ENCODE assay signal across 29 cellular contexts in the genomic region with DNA sequence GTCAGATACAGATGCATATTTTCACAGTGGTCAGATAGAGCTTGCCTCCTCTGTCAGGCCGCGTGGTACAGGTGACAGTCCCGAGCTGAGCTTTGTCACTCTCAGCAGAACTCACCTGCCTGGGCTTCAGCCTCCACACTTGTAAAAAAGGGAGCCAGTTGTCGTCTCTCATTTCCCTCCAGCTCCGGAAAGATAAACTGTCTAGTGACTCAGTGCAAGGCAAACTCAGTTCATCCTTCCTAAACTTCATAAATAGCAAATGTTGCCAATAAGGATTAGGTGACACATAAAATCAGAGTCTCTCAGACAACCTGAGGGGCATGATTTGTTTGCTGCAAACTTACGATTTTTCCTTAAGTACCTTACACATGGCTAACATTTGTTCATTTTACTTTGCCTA.
"Had no signal": no experiment of that assay in that cellular context is flagged by ENCODE, and none has a peak within 500 bp of the region (broad histone marks: within the 10 kb centered on the region; RNA-seq: fewer than 3 reads in every experiment).

No MANE protein-coding gene starts in this region.

- H3K27me3 Mint-ChIP-seq: naive thymus-derived CD4-positive, alpha-beta T cell; natural killer cell treated with Interleukin-12 subunit alpha and Interleukin-12 subunit beta and Interleukin-15 and Interleukin-18, amount 100 ng/mL, for 72 hours; stimulated activated naive CD8-positive, alpha-beta T cell treated with anti-CD3 and anti-CD28 coated beads, Interleukin-15, Interleukin-2, amounts not matched to agents 100 ng/mL and 50 ng/mL, for 24 hours had no signal

- H3K27ac Mint-ChIP-seq: immature natural killer cell; naive thymus-derived CD4-positive, alpha-beta T cell; natural killer cell treated with Interleukin-12 subunit alpha and Interleukin-12 subunit beta and Interleukin-15 and Interleukin-18, amount 100 ng/mL, for 72 hours; stimulated activated effector memory CD8-positive, alpha-beta T cell treated with anti-CD3 and anti-CD28 coated beads, Interleukin-12 subunit alpha, Interleukin-12 subunit beta, amount 100 ng/mL, for 72 hours; stimulated activated naive CD8-positive, alpha-beta T cell treated with anti-CD3 and anti-CD28 coated beads, Interleukin-15, Interleukin-2, amounts not matched to agents 100 ng/mL and 50 ng/mL, for 24 hours had no signal

- H3K4me1 Mint-ChIP-seq: immature natural killer cell; naive thymus-derived CD4-positive, alpha-beta T cell; stimulated activated effector memory CD8-positive, alpha-beta T cell treated with anti-CD3 and anti-CD28 coated beads, Interleukin-12 subunit alpha, Interleukin-12 subunit beta, amount 100 ng/mL, for 72 hours had no signal

- H3K36me3 Mint-ChIP-seq: immature natural killer cell; natural killer cell treated with Interleukin-12 subunit alpha and Interleukin-12 subunit beta and Interleukin-15 and Interleukin-18, amount 100 ng/mL, for 72 hours; stimulated activated effector memory CD8-positive, alpha-beta T cell treated with anti-CD3 and anti-CD28 coated beads, Interleukin-12 subunit alpha, Interleukin-12 subunit beta, amount 100 ng/mL, for 72 hours had no signal

- H3K9me3 Mint-ChIP-seq: neural crest cell had no signal

- ATAC-seq: mucosa of descending colon; naive thymus-derived CD4-positive, alpha-beta T cell; natural killer cell treated with Interleukin-12 subunit alpha and Interleukin-12 subunit beta and Interleukin-15 and Interleukin-18, amount 100 ng/mL, for 72 hours; pancreas; right cardiac atrium; sciatic nerve; stimulated activated effector memory CD8-positive, alpha-beta T cell treated with anti-CD3 and anti-CD28 coated beads, Interleukin-12 subunit alpha, Interleukin-12 subunit beta, amount 100 ng/mL, for 72 hours; upper lobe of right lung had no signal

- H3K27ac ChIP-seq: left ventricle myocardium inferior, pancreas, prostate gland, skin epidermis, suprapubic skin, thoracic aorta, tibial artery, upper lobe of right lung had no signal

- H3K27me3 ChIP-seq: pancreas, suprapubic skin, tibial artery, upper lobe of right lung had no signal

- H3K9me3 ChIP-seq: pancreas, prostate gland, thoracic aorta, upper lobe of right lung had no signal

- DNase-seq: hippocampal formation; immature natural killer cell; islet precursor cell; left ventricle myocardium inferior; midbrain; mucosa of descending colon; naive thymus-derived CD4-positive, alpha-beta T cell; nucleus accumbens; pancreas; posterior cingulate gyrus; retina; right cardiac atrium; stimulated activated CD4-positive, alpha-beta T cell treated with anti-CD3 and anti-CD28 coated beads, Interleukin-12 subunit alpha, Interleukin-12 subunit beta, amount 100 ng/mL, for 4 hours; stimulated activated CD4-positive, alpha-beta T cell treated with anti-CD3 and anti-CD28 coated beads, Interleukin-4, amount 100 ng/mL, for 24 hours; stimulated activated naive CD4-positive, alpha-beta T cell; tibial artery; trophoblast cell; upper lobe of right lung had no signal

- H3K4me3 ChIP-seq: left ventricle myocardium inferior, lung, mucosa of descending colon, pancreas, prostate gland, skin epidermis, suprapubic skin, thoracic aorta, tibial artery, upper lobe of right lung had no signal

- H3K4me1 ChIP-seq: pancreas, prostate gland, suprapubic skin, tibial artery, upper lobe of right lung had no signal

- FAIRE-seq: pancreas, urothelium cell line had no signal

- H3K4me3 Mint-ChIP-seq: immature natural killer cell; naive thymus-derived CD4-positive, alpha-beta T cell; natural killer cell treated with Interleukin-12 subunit alpha and Interleukin-12 subunit beta and Interleukin-15 and Interleukin-18, amount 100 ng/mL, for 72 hours; neural crest cell; stimulated activated effector memory CD8-positive, alpha-beta T cell treated with anti-CD3 and anti-CD28 coated beads, Interleukin-12 subunit alpha, Interleukin-12 subunit beta, amount 100 ng/mL, for 72 hours; stimulated activated naive CD8-positive, alpha-beta T cell treated with anti-CD3 and anti-CD28 coated beads, Interleukin-15, Interleukin-2, amounts not matched to agents 100 ng/mL and 50 ng/mL, for 24 hours had no signal

- H3K36me3 ChIP-seq: left ventricle myocardium inferior, pancreas, prostate gland, suprapubic skin, thoracic aorta, tibial artery, upper lobe of right lung had no signal
